12 cellular contexts compared by ENCODE assay signal in genomic region chr5:81247441-81247972, GRCh38. TPM values are rescaled to one million over a fixed set of nuclear protein-coding genes. Genes with fewer than 3 reads are reported as not detected.
DNase-seq lines count a peak whose midpoint lies in the region; ATAC-seq, FAIRE-seq and TF ChIP-seq lines count a peak whose summit lies in the region.
"Had no signal": no experiment of that assay in that cellular context is flagged by ENCODE, and none has a peak within 500 bp of the region (broad histone marks: within the 10 kb centered on the region; RNA-seq: fewer than 3 reads in every experiment).

No MANE protein-coding gene starts in this region.

- H3K4me3 Mint-ChIP-seq in astrocyte (ENCODE audit: unreplicated experiment): no peak overlapping the region
- H3K4me3 Mint-ChIP-seq: naive thymus-derived CD8-positive, alpha-beta T cell; T-cell had no signal

- peaks cover 2% of the 10 kb centered on the region for H3K36me3 Mint-ChIP-seq in astrocyte (ENCODE audit: low read depth, unreplicated experiment)

- H4K20me1 ChIP-seq in astrocyte (ENCODE audit: insufficient read depth, low read length) (no peaks in the 10 kb centered on the region), smooth muscle cell (ENCODE audit: low read depth) (no peaks in the 10 kb centered on the region)

- WGBS in smooth muscle cell (ENCODE audit: low lambda C conversion rate): 75% methylated on average over 3 of the region's 3 CpGs

- H3K27me3 Mint-ChIP-seq in astrocyte (ENCODE audit: low read depth, unreplicated experiment): no peaks in the 10 kb centered on the region
- H3K27me3 Mint-ChIP-seq: naive thymus-derived CD8-positive, alpha-beta T cell; T-cell had no signal

- H3K79me2 ChIP-seq in astrocyte (ENCODE audit: insufficient read depth, low read length) (no peaks in the 10 kb centered on the region), smooth muscle cell (ENCODE audit: low read depth) (peaks cover 5% of the 10 kb centered on the region)

- in situ Hi-C loops in GM13976 (cut with MboI; ENCODE audit: low sequenced_read_pairs, unreplicated experiment): no loop called here

- FAIRE-seq in astrocyte (lab: Jason Lieb, UNC): no peak

- H3K9me3 ChIP-seq in astrocyte (ENCODE audit: insufficient read depth, low read depth, low read length) (no peaks in the 10 kb centered on the region), iPS-20b (ENCODE audit: insufficient read depth, low read depth, low read length) (no peaks in the 10 kb centered on the region), smooth muscle cell (replicated peaks; ENCODE audit: low read depth) (no peaks in the 10 kb centered on the region), BE2C (no peaks in the 10 kb centered on the region)
- H3K9me3 ChIP-seq: ascending aorta had no signal

- DNase-seq in HCEC 1CT: peak; percentile 36
- DNase-seq in astrocyte (ENCODE audit: low read depth): peak; percentile 77
- no peak for DNase-seq in smooth muscle cell (lab: John Stamatoyannopoulos, UW; ENCODE audit: unreplicated experiment)
- DNase-seq in BE2C: no peak
- DNase-seq in GM13976 (ENCODE audit: low spot score): no peak
- DNase-seq: naive thymus-derived CD8-positive, alpha-beta T cell; NCI-H510A; T-cell had no signal

- TF ChIP-seq CTCF in astrocyte (IDR thresholded peaks at IDR 0.05; ENCODE audit: insufficient read depth, low read depth, low read length): no peak
- no peak for TF ChIP-seq CTCF in smooth muscle cell (IDR thresholded peaks at IDR 0.05; ENCODE audit: borderline replicate concordance, insufficient read depth, poor library complexity, severe bottlenecking)
- TF ChIP-seq CTCF in BE2C (IDR thresholded peaks at IDR 0.05; ENCODE audit: low read depth, low read length): no peak
- no peak for TF ChIP-seq CTCF in GM13976 (IDR thresholded peaks at IDR 0.05; ENCODE audit: borderline replicate concordance, control extremely low read depth, extremely low read depth, insufficient read depth, missing control alignments)

- H3K27me3 ChIP-seq in astrocyte (ENCODE audit: insufficient read depth, low read length): no peaks in the 10 kb centered on the region
- H3K27me3 ChIP-seq in iPS-20b (ENCODE audit: insufficient read depth, low read length): no peaks in the 10 kb centered on the region
- H3K27me3 ChIP-seq in smooth muscle cell (ENCODE audit: low read depth): no peaks in the 10 kb centered on the region
- no peaks in the 10 kb centered on the region for H3K27me3 ChIP-seq in BE2C
- H3K27me3 ChIP-seq: ascending aorta had no signal

- no peaks in the 10 kb centered on the region for H3K36me3 ChIP-seq in astrocyte (ENCODE audit: insufficient read depth, low read length)
- H3K36me3 ChIP-seq in iPS-20b (ENCODE audit: insufficient read depth, low read depth, low read length): peaks cover 6% of the 10 kb centered on the region; the same call in 1 of the 2 replicates
- H3K36me3 ChIP-seq in smooth muscle cell (ENCODE audit: low read depth): no peaks in the 10 kb centered on the region
- no peaks in the 10 kb centered on the region for H3K36me3 ChIP-seq in BE2C

- H2AFZ ChIP-seq in astrocyte (ENCODE audit: low read depth, low read length) (no peak overlapping the region), smooth muscle cell (ENCODE audit: low read depth) (no peak overlapping the region)

- peaks cover 37% of the 10 kb centered on the region for H3K4me1 Mint-ChIP-seq in astrocyte (ENCODE audit: low read depth, unreplicated experiment)
- H3K4me1 Mint-ChIP-seq: naive thymus-derived CD8-positive, alpha-beta T cell; T-cell had no signal

- ATAC-seq in GM18511 (IDR thresholded peaks at IDR 0.05; ENCODE audit: unreplicated experiment) (no peak), GM21390 (IDR thresholded peaks at IDR 0.05; ENCODE audit: unreplicated experiment) (no peak)
- ATAC-seq: naive thymus-derived CD8-positive, alpha-beta T cell; T-cell had no signal

- H3K9me3 Mint-ChIP-seq in astrocyte (ENCODE audit: unreplicated experiment): no peaks in the 10 kb centered on the region
- H3K9me3 Mint-ChIP-seq: naive thymus-derived CD8-positive, alpha-beta T cell; T-cell had no signal

- peak overlapping the region; percentile 23 for H3K9ac ChIP-seq in astrocyte (ENCODE audit: low read length)
- H3K9ac ChIP-seq in iPS-20b (ENCODE audit: low read depth, low read length): peak overlapping the region; percentile 45
- H3K9ac ChIP-seq in smooth muscle cell (ENCODE audit: low read depth): no peak overlapping the region

- H3K4me2 ChIP-seq in astrocyte (ENCODE audit: low read length) (peak overlapping the region; percentile 57), smooth muscle cell (peak overlapping the region; percentile 34)

- H3K4me1 ChIP-seq in astrocyte (ENCODE audit: insufficient read depth, low read length) (peaks cover 14% of the 10 kb centered on the region), iPS-20b (ENCODE audit: insufficient read depth, low read length) (peaks cover 11% of the 10 kb centered on the region; the same call in 1 of the 2 replicates), smooth muscle cell (ENCODE audit: low read depth) (peaks cover 25% of the 10 kb centered on the region), BE2C (peaks cover 10% of the 10 kb centered on the region)

- H3F3A ChIP-seq in smooth muscle cell (ENCODE audit: low read depth): no peaks in the 10 kb centered on the region

- H3K4me3 ChIP-seq in astrocyte (ENCODE audit: insufficient read depth, low read depth, low read length): no peak overlapping the region
- no peak overlapping the region for H3K4me3 ChIP-seq in iPS-20b (ENCODE audit: low read length)
- no peak overlapping the region for H3K4me3 ChIP-seq in smooth muscle cell
- no peak overlapping the region for H3K4me3 ChIP-seq in BE2C (ENCODE audit: low read depth, low read length)
- H3K4me3 ChIP-seq: ascending aorta had no signal

- H3K27ac ChIP-seq in astrocyte (ENCODE audit: low read depth, low read length) (no peak overlapping the region), iPS-20b (ENCODE audit: low read length) (no peak overlapping the region), smooth muscle cell (ENCODE audit: low read depth) (peak overlapping the region; percentile 62)
- H3K27ac ChIP-seq: ascending aorta had no signal

- peak overlapping the region; percentile 48 for H3K27ac Mint-ChIP-seq in astrocyte (ENCODE audit: unreplicated experiment)
- H3K27ac Mint-ChIP-seq: T-cell had no signal

RNA-seq across cellular contexts. Expression of gene CKMT2, which starts 14.4 kb away (rescaled TPM):
- total RNA-seq in astrocyte (0.18 TPM in 1 of 2 replicates, not detected in the other), smooth muscle cell (0.49 and 1.5 TPM in 2 replicates)
- polyA plus RNA-seq in smooth muscle cell: 2.0 TPM in 1 of 2 replicates, not detected in the other
- polyA plus RNA-seq in BE2C (2012; ENCODE audit: insufficient read depth, insufficient read length, low read depth): 0.82 TPM
- polyA plus RNA-seq: naive thymus-derived CD8-positive, alpha-beta T cell had no signal

RNA-seq across cellular contexts. Expression of gene ZCCHC9, which starts 53.9 kb away (rescaled TPM):
- total RNA-seq in astrocyte (22.5 and 24.3 TPM in 2 replicates), smooth muscle cell (45.2 and 53.0 TPM in 2 replicates)
- 25.2 and 33.9 TPM in 2 replicates for polyA plus RNA-seq in smooth muscle cell
- polyA plus RNA-seq in BE2C (2012; ENCODE audit: insufficient read depth, insufficient read length, low read depth): 21.0 TPM

Comparison
In these comparisons a context has a peak if more than half of its experiments do, and no peak if none do; other contexts are left out.
1. DNase-seq: peak in HCEC 1CT (single experiment) and astrocyte (single experiment); none in smooth muscle cell (single experiment), BE2C (single experiment) and GM13976 (single experiment).